In genomic region chr7:114710495-114710894, GRCh38 we compare ENCODE assay signal across 25 cellular contexts.
"Had no signal": no experiment of that assay in that cellular context is flagged by ENCODE, and none has a peak within 500 bp of the region (broad histone marks: within the 10 kb centered on the region; RNA-seq: fewer than 3 reads in every experiment).

No MANE protein-coding gene starts in this region.

- H3K36me3 ChIP-seq: gastrocnemius medialis, left ventricle myocardium inferior, lower lobe of right lung, neutrophil, right lobe of liver, thoracic aorta had no signal

- H3K27ac Mint-ChIP-seq: immature natural killer cell; memory B cell; naive B cell; nephron; stimulated activated naive B cell treated with anti-CD40 and anti-IgM and Interleukin-4, amounts not matched to agents 10 μg/mL and 1 μg/mL and 100 μg/mL, for 72 hours; stimulated activated naive CD8-positive, alpha-beta T cell treated with anti-CD3 and anti-CD28 coated beads, Interleukin-15, amount 100 ng/mL, for 72 hours had no signal

- H3K27me3 Mint-ChIP-seq: memory B cell; naive B cell; stimulated activated naive B cell treated with anti-CD40 and anti-IgM and Interleukin-4, amounts not matched to agents 10 μg/mL and 1 μg/mL and 100 μg/mL, for 72 hours had no signal

- H3K27ac ChIP-seq: coronary artery, dorsolateral prefrontal cortex, gastrocnemius medialis, left ventricle myocardium inferior, lower lobe of right lung, neutrophil, psoas muscle, right lobe of liver, thoracic aorta had no signal

- H3K9me3 Mint-ChIP-seq: memory B cell; nephron; stimulated activated naive B cell treated with anti-CD40 and anti-IgM and Interleukin-4, amounts not matched to agents 10 μg/mL and 1 μg/mL and 100 μg/mL, for 72 hours; stimulated activated naive CD8-positive, alpha-beta T cell treated with anti-CD3 and anti-CD28 coated beads, Interleukin-15, amount 100 ng/mL, for 72 hours had no signal

- DNase-seq: dorsolateral prefrontal cortex; effector CD8-positive, alpha-beta T cell; gastrocnemius medialis; glutamatergic neuron; immature natural killer cell; kidney; left cardiac atrium; left ventricle myocardium inferior; lower lobe of right lung; naive B cell; psoas muscle; retina; right lobe of liver; stimulated activated CD4-positive, alpha-beta T cell treated with anti-CD3 and anti-CD28 coated beads, Interleukin-15, amount 100 ng/mL, for 24 hours; stimulated activated CD4-positive, alpha-beta T cell treated with anti-CD3 and anti-CD28 coated beads, Interleukin-1b, Interleukin-23, amount 100 ng/mL, for 48 hours; stimulated activated CD4-positive, alpha-beta T cell treated with anti-CD3 and anti-CD28 coated beads, Interleukin-4, amount 100 ng/mL, for 24 hours; stimulated activated naive B cell treated with anti-CD40 and anti-IgM and Interleukin-4, amounts not matched to agents 10 μg/mL and 1 μg/mL and 100 μg/mL, for 72 hours; stimulated activated naive CD8-positive, alpha-beta T cell treated with anti-CD3 and anti-CD28 coated beads, Interleukin-15, amount 100 ng/mL, for 72 hours; trophoblast cell had no signal

- H3K4me1 ChIP-seq: gastrocnemius medialis, left ventricle myocardium inferior, lower lobe of right lung, psoas muscle, right lobe of liver had no signal

- H3K4me3 Mint-ChIP-seq: immature natural killer cell; memory B cell; naive B cell; nephron; stimulated activated naive B cell treated with anti-CD40 and anti-IgM and Interleukin-4, amounts not matched to agents 10 μg/mL and 1 μg/mL and 100 μg/mL, for 72 hours; stimulated activated naive CD8-positive, alpha-beta T cell treated with anti-CD3 and anti-CD28 coated beads, Interleukin-15, amount 100 ng/mL, for 72 hours had no signal

- ATAC-seq: esophagus mucosa; gastrocnemius medialis; left cardiac atrium; lower lobe of right lung; psoas muscle; right lobe of liver; stimulated activated naive B cell treated with anti-CD40 and anti-IgM and Interleukin-4, amounts not matched to agents 10 μg/mL and 1 μg/mL and 100 μg/mL, for 72 hours; stimulated activated naive CD8-positive, alpha-beta T cell treated with anti-CD3 and anti-CD28 coated beads, Interleukin-15, amount 100 ng/mL, for 72 hours had no signal

- H3K27me3 ChIP-seq: gastrocnemius medialis, neutrophil, right lobe of liver had no signal

- H3K36me3 Mint-ChIP-seq: immature natural killer cell; memory B cell; naive B cell; stimulated activated naive B cell treated with anti-CD40 and anti-IgM and Interleukin-4, amounts not matched to agents 10 μg/mL and 1 μg/mL and 100 μg/mL, for 72 hours had no signal

- H3K4me1 Mint-ChIP-seq: immature natural killer cell; memory B cell; naive B cell; nephron; stimulated activated naive B cell treated with anti-CD40 and anti-IgM and Interleukin-4, amounts not matched to agents 10 μg/mL and 1 μg/mL and 100 μg/mL, for 72 hours; stimulated activated naive CD8-positive, alpha-beta T cell treated with anti-CD3 and anti-CD28 coated beads, Interleukin-15, amount 100 ng/mL, for 72 hours had no signal

- H3K4me3 ChIP-seq: coronary artery, dorsolateral prefrontal cortex, gastrocnemius medialis, left ventricle myocardium inferior, lower lobe of right lung, psoas muscle, right lobe of liver, thoracic aorta had no signal

- H3K9me3 ChIP-seq: gastrocnemius medialis, left ventricle myocardium inferior, lower lobe of right lung, neutrophil, psoas muscle, right lobe of liver, thoracic aorta had no signal
